In genomic region chr18:48166971-48167370, GRCh38 we compare ENCODE assay signal across 12 cellular contexts.
DNase-seq lines count a peak whose midpoint lies in the region; ATAC-seq and TF ChIP-seq lines count a peak whose summit lies in the region.
"Had no signal": no experiment of that assay in that cellular context is flagged by ENCODE, and none has a peak within 500 bp of the region (broad histone marks: within the 10 kb centered on the region; RNA-seq: fewer than 3 reads in every experiment).

No MANE protein-coding gene starts in this region.

- no peak for DNase-seq in breast epithelium (ENCODE audit: low spot score in 2 of 2)
- no peak for DNase-seq in MCF 10A (ENCODE audit: unreplicated experiment)
- peak; percentile 52 for DNase-seq in lower lobe of right lung
- DNase-seq in cerebellum (ENCODE audit: low spot score): no peak
- DNase-seq in NCI-H2029 (lab: John Stamatoyannopoulos, UW): no peak
- DNase-seq: DMS79 treated with DMSO at 0.1 percent for 48 hours had no signal

- peaks cover 3 to 15% of the 10 kb centered on the region in 2 donors for H3K4me1 ChIP-seq in breast epithelium
- peaks cover 34% of the 10 kb centered on the region for H3K4me1 ChIP-seq in lower lobe of right lung

- POLR2A ChIA-PET in MCF 10A (lab: Yijun Ruan, JAX): no interaction called here

- H3K27me3 ChIP-seq in breast epithelium (no peaks in the 10 kb centered on the region), lower lobe of right lung (ENCODE audit: low read depth) (no peaks in the 10 kb centered on the region)

- H3K4me3 ChIP-seq in breast epithelium (no peak overlapping the region), lower lobe of right lung (no peak overlapping the region)

- CTCF ChIA-PET in MCF 10A (lab: Yijun Ruan, JAX): interaction anchor here (0.5 to 0.7 kb wide), 2 partner anchors 130 to 285 kb away, joined by 3 to 5 read pairs; no protein-coding TSS in a partner anchor

- H3K36me3 ChIP-seq in breast epithelium: no peaks in the 10 kb centered on the region
- no peaks in the 10 kb centered on the region for H3K36me3 ChIP-seq in lower lobe of right lung

- H3K9me3 ChIP-seq in breast epithelium (no peaks in the 10 kb centered on the region), lower lobe of right lung (no peaks in the 10 kb centered on the region)

- ATAC-seq in lower lobe of right lung (peak; percentile 56 to 72), HG02642 (IDR thresholded peaks at IDR 0.05; ENCODE audit: poor library complexity, unreplicated experiment) (no peak), GM19035 (IDR thresholded peaks at IDR 0.05; ENCODE audit: unreplicated experiment) (no peak)
- ATAC-seq: natural killer cell treated with Interleukin-12 subunit alpha and Interleukin-12 subunit beta and Interleukin-15 and Interleukin-18, amount 100 ng/mL, for 72 hours; Panc1 had no signal

- H3K4me3 Mint-ChIP-seq in MCF 10A (ENCODE audit: unreplicated experiment): no peak overlapping the region
- H3K4me3 Mint-ChIP-seq in brain: peak overlapping the region in 1 of 5 experiments; percentile 34
- H3K4me3 Mint-ChIP-seq: activated T-helper 1 cell treated with anti-CD3 and anti-CD28 coated beads, Interleukin-12 subunit alpha, Interleukin-12 subunit beta, Interleukin-2, Interleukin-4 antibody, amounts not matched to agents 30 ng/mL and 10 ng/mL and 1 ng/mL, durations not matched to agents 14 hours and 24 hours and 36 hours; natural killer cell treated with Interleukin-12 subunit alpha and Interleukin-12 subunit beta and Interleukin-15 and Interleukin-18, amount 100 ng/mL, for 72 hours had no signal

- H3K27me3 Mint-ChIP-seq in MCF 10A (ENCODE audit: insufficient read depth, unreplicated experiment) (peaks cover 20% of the 10 kb centered on the region), brain (peaks cover 5% of the 10 kb centered on the region)

- intact Hi-C loops in breast epithelium (cut with DNase I; ENCODE audit: low total_unique reads): no loop called here
- intact Hi-C loops in MCF 10A (cut with micrococcal nuclease): no loop called here
- intact Hi-C loops in lower lobe of right lung (cut with DNase I): no loop called here

- H3K27ac Mint-ChIP-seq in MCF 10A (ENCODE audit: low read depth, unreplicated experiment) (no peak overlapping the region), brain (peak overlapping the region in 3 of 5 experiments; percentile 38 to 76 (median 61))
- H3K27ac Mint-ChIP-seq: activated T-helper 1 cell treated with anti-CD3 and anti-CD28 coated beads, Interleukin-12 subunit alpha, Interleukin-12 subunit beta, Interleukin-2, Interleukin-4 antibody, amounts not matched to agents 30 ng/mL and 10 ng/mL and 1 ng/mL, durations not matched to agents 14 hours and 24 hours and 36 hours; natural killer cell treated with Interleukin-12 subunit alpha and Interleukin-12 subunit beta and Interleukin-15 and Interleukin-18, amount 100 ng/mL, for 72 hours had no signal

- H3K36me3 Mint-ChIP-seq in MCF 10A (ENCODE audit: insufficient read depth, unreplicated experiment) (no peaks in the 10 kb centered on the region), brain (no peaks in the 10 kb centered on the region)
- H3K36me3 Mint-ChIP-seq: natural killer cell treated with Interleukin-12 subunit alpha and Interleukin-12 subunit beta and Interleukin-15 and Interleukin-18, amount 100 ng/mL, for 72 hours had no signal

- no TSS peak for BruUV-seq in MCF 10A (replicated peaks; lab: Mats Ljungman, UMichigan)

- H3K9me3 Mint-ChIP-seq in MCF 10A (ENCODE audit: unreplicated experiment): no peaks in the 10 kb centered on the region
- H3K9me3 Mint-ChIP-seq in brain: no peaks in the 10 kb centered on the region
- H3K9me3 Mint-ChIP-seq: activated T-helper 1 cell treated with anti-CD3 and anti-CD28 coated beads, Interleukin-12 subunit alpha, Interleukin-12 subunit beta, Interleukin-2, Interleukin-4 antibody, amounts not matched to agents 30 ng/mL and 10 ng/mL and 1 ng/mL, durations not matched to agents 14 hours and 24 hours and 36 hours; natural killer cell treated with Interleukin-12 subunit alpha and Interleukin-12 subunit beta and Interleukin-15 and Interleukin-18, amount 100 ng/mL, for 72 hours had no signal

- no peak for TF ChIP-seq CTCF in breast epithelium (IDR thresholded peaks at IDR 0.05)
- no peak for TF ChIP-seq CTCF in MCF 10A (IDR thresholded peaks at IDR 0.05; ENCODE audit: unreplicated experiment)
- TF ChIP-seq CTCF in brain (conservative IDR thresholded peaks at IDR 0.05): no peak
- no peak for TF ChIP-seq CTCF in lower lobe of right lung (IDR thresholded peaks at IDR 0.05)

- H3K27ac ChIP-seq in breast epithelium: peak overlapping the region; percentile 25 to 53
- peak overlapping the region; percentile 53 for H3K27ac ChIP-seq in lower lobe of right lung

- H3K4me1 Mint-ChIP-seq in MCF 10A (ENCODE audit: insufficient read depth, unreplicated experiment) (no peaks in the 10 kb centered on the region), brain (peaks cover 54% of the 10 kb centered on the region)

- no peak for TF ChIP-seq POLR2A in breast epithelium (IDR thresholded peaks at IDR 0.05)

Comparison
In these comparisons a context has a peak if more than half of its experiments do, and no peak if none do; other contexts are left out.
1. ATAC-seq: peak in lower lobe of right lung (2 of 2); none in HG02642 (single experiment) and GM19035 (single experiment).